12 cellular contexts compared by ENCODE assay signal in genomic region chr1:11473635-11474034, GRCh38. TPM values are rescaled to one million over a fixed set of nuclear protein-coding genes. Genes with fewer than 3 reads are reported as not detected.
DNase-seq lines count a peak whose midpoint lies in the region; ATAC-seq, FAIRE-seq and TF ChIP-seq lines count a peak whose summit lies in the region.
"Had no signal": no experiment of that assay in that cellular context is flagged by ENCODE, and none has a peak within 500 bp of the region (broad histone marks: within the 10 kb centered on the region; RNA-seq: fewer than 3 reads in every experiment).

No MANE protein-coding gene starts in this region.

- no peak for TF ChIP-seq CTCF in glutamatergic neuron (IDR thresholded peaks at IDR 0.05; ENCODE audit: partially characterized antibody, unreplicated experiment)

- no peak overlapping the region for H3K4me3 ChIP-seq in MG63
- H3K4me3 ChIP-seq: tibial artery had no signal

- no peaks in the 10 kb centered on the region for H3K36me3 Mint-ChIP-seq in glutamatergic neuron (ENCODE audit: unreplicated experiment)

- no peak overlapping the region for H3K27ac Mint-ChIP-seq in glutamatergic neuron (ENCODE audit: unreplicated experiment)

- H3K27me3 Mint-ChIP-seq in glutamatergic neuron (ENCODE audit: unreplicated experiment), result peaks cover 8% of the 10 kb centered on the region

- H3K27me3 ChIP-seq in MG63, result peaks cover 16% of the 10 kb centered on the region

- peak; percentile 39 for DNase-seq in AG08396 (ENCODE audit: low spot score)
- peak; percentile 45 for DNase-seq in H54 (ENCODE audit: insufficient read length, low spot score)
- DNase-seq in UCSD-AML1 (lab: John Stamatoyannopoulos, UW; ENCODE audit: unreplicated experiment), result peak; percentile 13
- no peak for DNase-seq in glutamatergic neuron
- no peak for DNase-seq in HPDE6-E6E7 (ENCODE audit: extremely low spot score)
- DNase-seq in NCI-H69 (lab: John Stamatoyannopoulos, UW), result no peak
- no peak for DNase-seq in MG63
- DNase-seq: foreskin melanocyte, GDM1, NCI-H2171, tibial artery had no signal

- FAIRE-seq in H54 (lab: Jason Lieb, UNC), result no peak

- peak overlapping the region; percentile 61 for H3K4me3 Mint-ChIP-seq in glutamatergic neuron (ENCODE audit: unreplicated experiment)

- H3K9me3 Mint-ChIP-seq in glutamatergic neuron (ENCODE audit: unreplicated experiment), result peaks cover 5% of the 10 kb centered on the region

- peaks cover 39% of the 10 kb centered on the region for H3K4me1 Mint-ChIP-seq in glutamatergic neuron (ENCODE audit: low read depth, unreplicated experiment)

- no peak for TF ChIP-seq POLR2A in H54 (IDR thresholded peaks at IDR 0.05; ENCODE audit: low read depth, low read length)

- ATAC-seq in HG03196 (IDR thresholded peaks at IDR 0.05; ENCODE audit: unreplicated experiment), result no peak

- no peaks in the 10 kb centered on the region for H3K9me3 ChIP-seq in MG63
- H3K9me3 ChIP-seq: tibial artery had no signal

- H3K36me3 ChIP-seq in MG63, result no peaks in the 10 kb centered on the region
- H3K36me3 ChIP-seq: tibial artery had no signal

RNA-seq across cellular contexts. Expression of gene DISP3, which starts 5.3 kb away (rescaled TPM):
- 179 TPM for total RNA-seq in glutamatergic neuron (ENCODE audit: unreplicated experiment)
- total RNA-seq in MG63 (2014; rRNA removed; shearing (Covaris generic); ENCODE audit: low replicate concordance), result 0.16 TPM in 1 of 2 replicates, not detected in the other

Comparison
In these comparisons a context has a peak if more than half of its experiments do, and no peak if none do; other contexts are left out.
1. DNase-seq: peak in AG08396 (single experiment), H54 (single experiment) and UCSD-AML1 (single experiment); none in glutamatergic neuron (single experiment), HPDE6-E6E7 (single experiment), NCI-H69 (single experiment) and MG63 (single experiment).
2. RNA of gene DISP3, which starts 5.3 kb away (total RNA-seq): 179 TPM in glutamatergic neuron (single experiment); 0.16 TPM in MG63; every median in the first group is over 100 times any median in the second.